In genomic region chr13:46496086-46496485, GRCh38 we compare ENCODE assay signal across 26 cellular contexts.
"Had no signal": no experiment of that assay in that cellular context is flagged by ENCODE, and none has a peak within 500 bp of the region (broad histone marks: within the 10 kb centered on the region; RNA-seq: fewer than 3 reads in every experiment).

No MANE protein-coding gene starts in this region.

- H3K27ac ChIP-seq: esophagus muscularis mucosa, gastroesophageal sphincter, neural progenitor cell, right atrium auricular region had no signal

- H3K4me3 ChIP-seq: esophagus muscularis mucosa, gastroesophageal sphincter, neural progenitor cell, right atrium auricular region had no signal

- H3K4me1 Mint-ChIP-seq: activated naive CD8-positive, alpha-beta T cell treated with anti-CD3 and anti-CD28 coated beads for 36 hours; immature natural killer cell; naive thymus-derived CD8-positive, alpha-beta T cell; neural progenitor cell had no signal

- H3K9ac ChIP-seq: neural progenitor cell had no signal

- H3K36me3 Mint-ChIP-seq: activated naive CD8-positive, alpha-beta T cell treated with anti-CD3 and anti-CD28 coated beads for 36 hours; immature natural killer cell; naive thymus-derived CD8-positive, alpha-beta T cell; neural progenitor cell had no signal

- ATAC-seq: gastroesophageal sphincter; left colon; naive thymus-derived CD8-positive, alpha-beta T cell had no signal

- H3K27me3 ChIP-seq: esophagus muscularis mucosa, gastroesophageal sphincter, neural progenitor cell, right atrium auricular region had no signal

- H3K4me2 ChIP-seq: neural progenitor cell had no signal

- H3K4me3 Mint-ChIP-seq: activated naive CD4-positive, alpha-beta T cell treated with anti-CD3 and anti-CD28 coated beads for 36 hours; activated naive CD8-positive, alpha-beta T cell treated with anti-CD3 and anti-CD28 coated beads for 36 hours; activated T-helper 1 cell treated with anti-CD3 and anti-CD28 coated beads, Interleukin-12 subunit alpha, Interleukin-12 subunit beta, Interleukin-2, Interleukin-4 antibody, amounts not matched to agents 30 ng/mL and 10 ng/mL and 1 ng/mL, durations not matched to agents 14 hours and 24 hours and 36 hours; dendritic cell treated with granulocyte-macrophage colony-stimulating factor and Interleukin-4, amounts not matched to agents 40 ng/mL and 50 ng/mL, for 4 days; immature natural killer cell; naive thymus-derived CD8-positive, alpha-beta T cell; neural progenitor cell had no signal

- H3K9me3 ChIP-seq: esophagus muscularis mucosa, gastroesophageal sphincter, right atrium auricular region had no signal

- H3K27me3 Mint-ChIP-seq: activated naive CD8-positive, alpha-beta T cell treated with anti-CD3 and anti-CD28 coated beads for 36 hours had no signal

- DNase-seq: activated CD4-positive, alpha-beta T cell treated with anti-CD3 and anti-CD28 coated beads for 4 hours; activated CD4-positive, alpha-beta T cell treated with anti-CD3 and anti-CD28 coated beads, Interleukin-2, amount 50 U/mL, for 48 hours; activated CD8-positive, alpha-beta memory T cell treated with anti-CD3 and anti-CD28 coated beads, Interleukin-2, amount 50 U/mL, for 4 hours; activated effector memory CD4-positive, alpha-beta T cell treated with anti-CD3 and anti-CD28 coated beads, Interleukin-2, amount 50 U/mL, for 16 hours; activated naive CD4-positive, alpha-beta T cell treated with anti-CD3 and anti-CD28 coated beads for 36 hours; activated naive CD8-positive, alpha-beta T cell treated with anti-CD3 and anti-CD28 coated beads for 36 hours; activated T-cell treated with anti-CD3 and anti-CD28 coated beads, Interleukin-2, amount 50 U/mL, for 1 hour; caudate nucleus; hypothalamus; immature natural killer cell; kidney; left colon; mammary epithelial cell; midbrain; naive thymus-derived CD8-positive, alpha-beta T cell; occipital lobe; stimulated activated CD4-positive, alpha-beta T cell treated with anti-CD3 and anti-CD28 coated beads, Interleukin-15, amount 100 ng/mL, for 24 hours; stimulated activated CD4-positive, alpha-beta T cell treated with anti-CD3 and anti-CD28 coated beads, Interleukin-2, amount 100 ng/mL, for 24 hours; stimulated activated naive CD4-positive, alpha-beta T cell; T-helper 1 cell had no signal

- H3K4me1 ChIP-seq: neural progenitor cell, right atrium auricular region had no signal

- H2AFZ ChIP-seq: neural progenitor cell had no signal

- H3K36me3 ChIP-seq: esophagus muscularis mucosa, gastroesophageal sphincter, neural progenitor cell, right atrium auricular region had no signal

- H3K9me3 Mint-ChIP-seq: activated naive CD4-positive, alpha-beta T cell treated with anti-CD3 and anti-CD28 coated beads for 36 hours; activated naive CD8-positive, alpha-beta T cell treated with anti-CD3 and anti-CD28 coated beads for 36 hours; activated T-helper 1 cell treated with anti-CD3 and anti-CD28 coated beads, Interleukin-12 subunit alpha, Interleukin-12 subunit beta, Interleukin-2, Interleukin-4 antibody, amounts not matched to agents 30 ng/mL and 10 ng/mL and 1 ng/mL, durations not matched to agents 14 hours and 24 hours and 36 hours; dendritic cell treated with granulocyte-macrophage colony-stimulating factor and Interleukin-4, amounts not matched to agents 40 ng/mL and 50 ng/mL, for 4 days; immature natural killer cell; naive thymus-derived CD8-positive, alpha-beta T cell; neural progenitor cell had no signal

- H3K27ac Mint-ChIP-seq: activated naive CD4-positive, alpha-beta T cell treated with anti-CD3 and anti-CD28 coated beads for 36 hours; activated naive CD8-positive, alpha-beta T cell treated with anti-CD3 and anti-CD28 coated beads for 36 hours; activated T-helper 1 cell treated with anti-CD3 and anti-CD28 coated beads, Interleukin-12 subunit alpha, Interleukin-12 subunit beta, Interleukin-2, Interleukin-4 antibody, amounts not matched to agents 30 ng/mL and 10 ng/mL and 1 ng/mL, durations not matched to agents 14 hours and 24 hours and 36 hours; dendritic cell treated with granulocyte-macrophage colony-stimulating factor and Interleukin-4, amounts not matched to agents 40 ng/mL and 50 ng/mL, for 4 days; immature natural killer cell; naive thymus-derived CD8-positive, alpha-beta T cell; neural progenitor cell had no signal
